In the genomic region with DNA sequence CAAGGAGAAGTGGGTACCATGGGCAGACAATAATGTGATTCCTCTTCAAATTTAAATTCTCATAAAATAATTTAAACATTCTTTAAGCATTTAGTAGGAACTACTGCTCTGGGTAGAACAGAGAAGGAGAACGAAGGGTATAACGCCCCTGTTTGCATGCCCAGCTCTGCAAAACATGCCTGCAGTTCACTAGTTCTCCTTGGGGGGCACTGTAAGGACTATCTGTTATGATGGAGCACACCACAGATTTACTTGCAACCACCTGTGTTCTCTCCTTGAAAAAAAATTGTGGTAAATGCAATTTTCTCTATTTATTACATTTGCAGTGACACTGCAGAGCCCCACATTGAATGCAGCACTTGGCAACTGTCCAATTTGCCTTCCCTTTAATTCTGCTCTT, we compare ENCODE assay signal across 8 cellular contexts.
A peak's percentile ranks its signal among the peaks of the same experiment; 100 is the strongest.
DNase-seq lines count a peak whose midpoint lies in the region; ATAC-seq and TF ChIP-seq lines count a peak whose summit lies in the region.

No MANE protein-coding gene starts in this region.

- H3K36me3 Mint-ChIP-seq in activated CD4-positive, alpha-beta T cell treated with anti-CD3 and anti-CD28 coated beads, Interleukin-2, amount 10 ng/mL, durations not matched to agents 7 days and 5 days (ENCODE audit: low read depth): no peaks in the 10 kb centered on the region

- H3K9me3 ChIP-seq in SU-DHL-6 (ENCODE audit: insufficient read depth, low read length): no peaks in the 10 kb centered on the region

- no peaks in the 10 kb centered on the region for H3K27me3 ChIP-seq in SU-DHL-6 (ENCODE audit: low read length)

- DNase-seq in activated CD4-positive, alpha-beta T cell treated with anti-CD3 and anti-CD28 coated beads, Interleukin-2, amount 50 U/mL, for 48 hours: peak; percentile 3 to 8
- no peak for DNase-seq in activated CD4-positive, alpha-beta T cell treated with anti-CD3 and anti-CD28 coated beads, Interleukin-2, amount 10 ng/mL, durations not matched to agents 7 days and 5 days
- DNase-seq in renal cortical epithelial cell (ENCODE audit: low read depth): peak; percentile 8
- no peak for DNase-seq in SIG-M5 (lab: John Stamatoyannopoulos, UW)
- no peak for DNase-seq in NCI-H1436 (lab: John Stamatoyannopoulos, UW)
- no peak for DNase-seq in HuH-7 (ENCODE audit: low spot score)

- no peak overlapping the region for H2AFZ ChIP-seq in SU-DHL-6 (ENCODE audit: low read depth, low read length, severe bottlenecking)

- no peak overlapping the region for H3K4me3 Mint-ChIP-seq in activated CD4-positive, alpha-beta T cell treated with anti-CD3 and anti-CD28 coated beads, Interleukin-2, amount 10 ng/mL, durations not matched to agents 7 days and 5 days

- CTCF ChIA-PET in activated CD4-positive, alpha-beta T cell treated with anti-CD3 and anti-CD28 coated beads, Interleukin-2, amount 10 ng/mL, durations not matched to agents 7 days and 5 days (lab: Charles Lee): no interaction called here

- ATAC-seq in HG02759 (IDR thresholded peaks at IDR 0.05; ENCODE audit: unreplicated experiment): peak; percentile 82

- H3K36me3 ChIP-seq in SU-DHL-6 (ENCODE audit: low read length): no peaks in the 10 kb centered on the region

- no peaks in the 10 kb centered on the region for H3K27me3 Mint-ChIP-seq in activated CD4-positive, alpha-beta T cell treated with anti-CD3 and anti-CD28 coated beads, Interleukin-2, amount 10 ng/mL, durations not matched to agents 7 days and 5 days

- H3K9me3 Mint-ChIP-seq in activated CD4-positive, alpha-beta T cell treated with anti-CD3 and anti-CD28 coated beads, Interleukin-2, amount 10 ng/mL, durations not matched to agents 7 days and 5 days: peaks cover 9% of the 10 kb centered on the region

- H3K9me2 ChIP-seq in SU-DHL-6 (replicated peaks; ENCODE audit: insufficient read depth, low read length): no peaks in the 10 kb centered on the region

- TF ChIP-seq CTCF in SU-DHL-6 (IDR thresholded peaks at IDR 0.05; ENCODE audit: insufficient read depth, low read length, poor library complexity, severe bottlenecking): peak; percentile 19

- POLR2A ChIA-PET in activated CD4-positive, alpha-beta T cell treated with anti-CD3 and anti-CD28 coated beads, Interleukin-2, amount 10 ng/mL, durations not matched to agents 7 days and 5 days (lab: Charles Lee): no interaction called here

- H4K20me1 ChIP-seq in SU-DHL-6 (ENCODE audit: low read depth, low read length): no peaks in the 10 kb centered on the region

- no peaks in the 10 kb centered on the region for H3F3A ChIP-seq in SU-DHL-6 (ENCODE audit: insufficient read depth)

- H3K4me3 ChIP-seq in SU-DHL-6 (ENCODE audit: insufficient read depth, low read length, poor library complexity, severe bottlenecking): no peak overlapping the region

- no peak overlapping the region for H3K27ac ChIP-seq in SU-DHL-6 (ENCODE audit: low read depth, low read length)

- H3K4me1 Mint-ChIP-seq in activated CD4-positive, alpha-beta T cell treated with anti-CD3 and anti-CD28 coated beads, Interleukin-2, amount 10 ng/mL, durations not matched to agents 7 days and 5 days: no peaks in the 10 kb centered on the region

- no peaks in the 10 kb centered on the region for H3K79me2 ChIP-seq in SU-DHL-6 (ENCODE audit: insufficient read depth, low read length)

- no peak overlapping the region for H3K27ac Mint-ChIP-seq in activated CD4-positive, alpha-beta T cell treated with anti-CD3 and anti-CD28 coated beads, Interleukin-2, amount 10 ng/mL, durations not matched to agents 7 days and 5 days

- no peak overlapping the region for H3K9ac ChIP-seq in SU-DHL-6 (ENCODE audit: low read length)

- no peak overlapping the region for H3K4me2 ChIP-seq in SU-DHL-6 (ENCODE audit: low read depth, low read length, poor library complexity, severe bottlenecking)

Comparison
In these comparisons a context has a peak if more than half of its experiments do, and no peak if none do; other contexts are left out.
1. DNase-seq: peak in activated CD4-positive, alpha-beta T cell treated with anti-CD3 and anti-CD28 coated beads, Interleukin-2, amount 50 U/mL, for 48 hours (2 of 2) and renal cortical epithelial cell (single experiment); none in activated CD4-positive, alpha-beta T cell treated with anti-CD3 and anti-CD28 coated beads, Interleukin-2, amount 10 ng/mL, durations not matched to agents 7 days and 5 days (single experiment), SIG-M5 (single experiment), NCI-H1436 (single experiment) and HuH-7 (single experiment).